In the genomic region with DNA sequence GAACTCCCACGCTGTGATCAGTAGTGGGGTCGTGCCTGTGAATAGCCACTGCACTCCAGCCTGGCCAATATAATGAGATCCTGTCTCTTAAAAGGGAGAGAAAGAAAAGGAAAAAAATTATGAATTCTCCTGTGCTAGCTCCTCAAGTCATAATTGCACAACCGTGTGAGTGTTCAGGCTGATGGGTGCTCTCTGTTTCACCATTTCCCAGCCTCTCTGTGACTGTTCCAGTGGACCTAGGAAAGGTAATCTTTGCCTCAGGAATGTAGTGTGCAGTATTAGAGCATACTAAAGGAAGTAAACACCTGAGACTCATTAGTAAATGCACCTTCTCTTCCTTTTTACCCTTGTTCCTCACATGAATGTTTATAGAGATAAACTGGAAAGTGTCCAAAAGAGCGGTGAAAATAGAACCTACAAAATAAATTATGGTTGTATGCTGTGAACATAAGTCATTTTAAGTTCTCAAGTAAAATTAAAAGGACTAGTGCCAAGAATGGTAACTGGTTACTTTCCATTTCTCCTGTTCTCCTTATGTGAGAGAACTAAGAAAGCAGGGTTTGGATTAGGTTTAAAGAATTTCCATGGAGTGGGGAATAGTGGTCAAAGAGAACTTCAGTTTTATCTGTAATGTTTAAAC, we compare ENCODE assay signal across 17 cellular contexts. TPM values are rescaled to one million over a fixed set of nuclear protein-coding genes. Genes with fewer than 3 reads are reported as not detected.
DNase-seq lines count a peak whose midpoint lies in the region; ATAC-seq, FAIRE-seq and TF ChIP-seq lines count a peak whose summit lies in the region.
"Had no signal": no experiment of that assay in that cellular context is flagged by ENCODE, and none has a peak within 500 bp of the region (broad histone marks: within the 10 kb centered on the region; RNA-seq: fewer than 3 reads in every experiment).

No MANE protein-coding gene starts in this region.

- peak; percentile 76 for DNase-seq in amniotic epithelial cell (ENCODE audit: low read depth)
- DNase-seq in foreskin keratinocyte = peak; percentile 53 to 75
- DNase-seq in stomach = no peak
- DNase-seq in HEK293T (ENCODE audit: extremely low spot score) = no peak
- DNase-seq in H54 (ENCODE audit: insufficient read length, low spot score) = no peak
- DNase-seq in NCI-H2227 (lab: John Stamatoyannopoulos, UW; ENCODE audit: unreplicated experiment) = no peak
- DNase-seq: activated CD4-positive, alpha-beta T cell treated with anti-CD3 and anti-CD28 coated beads for 4 hours; activated T-cell treated with anti-CD3 and anti-CD28 coated beads for 4 hours; hippocampal formation; NCI-H1048; stimulated activated CD4-positive, alpha-beta T cell treated with anti-CD3 and anti-CD28 coated beads, Interleukin-1b, Interleukin-23, amount 100 ng/mL, for 48 hours had no signal

- no peak overlapping the region for H3K4me3 ChIP-seq in HEK293 (ENCODE audit: low read depth, low read length)
- no peak overlapping the region for H3K4me3 ChIP-seq in stomach
- H3K4me3 ChIP-seq: right atrium auricular region had no signal

- H3K9me3 ChIP-seq in HEK293 (ENCODE audit: control insufficient read depth, insufficient read depth, low read depth, low read length) (no peaks in the 10 kb centered on the region), stomach (no peaks in the 10 kb centered on the region)
- H3K9me3 ChIP-seq: right atrium auricular region had no signal

- no peak overlapping the region for H3K27ac ChIP-seq in HEK293 (ENCODE audit: extremely low read depth, low read depth, low read length)
- H3K27ac ChIP-seq in foreskin keratinocyte = no peak overlapping the region
- H3K27ac ChIP-seq in stomach = peak overlapping the region in 3 of 5 donors; percentile 1 to 61 (median 49)
- H3K27ac ChIP-seq: right atrium auricular region had no signal

- no peak for FAIRE-seq in H54 (lab: Jason Lieb, UNC)
- FAIRE-seq: endothelial cell of umbilical vein had no signal

- TF ChIP-seq EP300 in stomach (IDR thresholded peaks at IDR 0.05) = no peak

- no peaks in the 10 kb centered on the region for H3K36me3 ChIP-seq in HEK293 (ENCODE audit: control insufficient read depth in 2 of 2, insufficient read depth in 1 of 2, low read length in 2 of 2)
- H3K36me3 ChIP-seq in stomach = no peaks in the 10 kb centered on the region
- H3K36me3 ChIP-seq: right atrium auricular region had no signal

- CTCF ChIA-PET in HEK293 (lab: Yijun Ruan, JAX) (interaction anchor here (1.3 kb wide), 1 partner anchor 125 kb away, joined by 6 read pairs; no protein-coding TSS in a partner anchor), HEK293T (lab: Yijun Ruan, JAX) (no interaction called here)

- POLR2A ChIA-PET in HEK293 (lab: Yijun Ruan, JAX) = no interaction called here
- POLR2A ChIA-PET in HEK293T (lab: Yijun Ruan, JAX) = no interaction called here

- ATAC-seq in foreskin keratinocyte (peak; percentile 63), HG02981 (IDR thresholded peaks at IDR 0.05; ENCODE audit: unreplicated experiment) (no peak)
- ATAC-seq: natural killer cell treated with Interleukin-12 subunit alpha and Interleukin-12 subunit beta and Interleukin-15 and Interleukin-18, amount 100 ng/mL, for 72 hours; Right ventricle myocardium inferior had no signal

- no peaks in the 10 kb centered on the region for H3K27me3 ChIP-seq in foreskin keratinocyte
- no peaks in the 10 kb centered on the region for H3K27me3 ChIP-seq in stomach
- H3K27me3 ChIP-seq: right atrium auricular region had no signal

- H3K4me1 ChIP-seq in HEK293 (ENCODE audit: control insufficient read depth, insufficient read depth, low read length) (peaks cover 25% of the 10 kb centered on the region), foreskin keratinocyte (peaks cover 31% of the 10 kb centered on the region), stomach (peaks cover 0 to 28% (median 17%) of the 10 kb centered on the region in 4 donors)

- TF ChIP-seq CTCF in HEK293 (tag by site-specific recombination; IDR thresholded peaks at IDR 0.05) = no peak
- TF ChIP-seq CTCF in foreskin keratinocyte (conservative IDR thresholded peaks at IDR 0.05) = no peak
- no peak for TF ChIP-seq CTCF in stomach (IDR thresholded peaks at IDR 0.05)

- intact Hi-C loops in stomach (cut with DNase I; ENCODE audit: low total_unique reads) = no loop called here

- no peak for TF ChIP-seq POLR2A in stomach (IDR thresholded peaks at IDR 0.05)
- no peak for TF ChIP-seq POLR2A in H54 (IDR thresholded peaks at IDR 0.05; ENCODE audit: low read depth, low read length)

- 43 to 73% (median 66%) methylated on average over 4 of the region's 4 CpGs for WGBS in stomach, 5 donors

TF ChIP-seq in HEK293, 187 proteins besides CTCF, POLR2A, EP300 and RAD21:
- TF ChIP-seq, protein P1, sequence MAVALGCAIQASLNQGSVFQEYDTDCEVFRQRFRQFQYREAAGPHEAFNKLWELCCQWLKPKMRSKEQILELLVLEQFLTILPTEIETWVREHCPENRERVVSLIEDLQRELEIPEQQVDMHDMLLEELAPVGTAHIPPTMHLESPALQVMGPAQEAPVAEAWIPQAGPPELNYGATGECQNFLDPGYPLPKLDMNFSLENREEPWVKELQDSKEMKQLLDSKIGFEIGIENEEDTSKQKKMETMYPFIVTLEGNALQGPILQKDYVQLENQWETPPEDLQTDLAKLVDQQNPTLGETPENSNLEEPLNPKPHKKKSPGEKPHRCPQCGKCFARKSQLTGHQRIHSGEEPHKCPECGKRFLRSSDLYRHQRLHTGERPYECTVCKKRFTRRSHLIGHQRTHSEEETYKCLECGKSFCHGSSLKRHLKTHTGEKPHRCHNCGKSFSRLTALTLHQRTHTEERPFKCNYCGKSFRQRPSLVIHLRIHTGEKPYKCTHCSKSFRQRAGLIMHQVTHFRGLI (tag by site-specific recombination; IDR thresholded peaks at IDR 0.05) = no peak
- peak; percentile 38; the same call in 1 of the 2 replicates for TF ChIP-seq ZBTB17 (tag by site-specific recombination; IDR thresholded peaks at IDR 0.05)
- TF ChIP-seq, protein P2, sequence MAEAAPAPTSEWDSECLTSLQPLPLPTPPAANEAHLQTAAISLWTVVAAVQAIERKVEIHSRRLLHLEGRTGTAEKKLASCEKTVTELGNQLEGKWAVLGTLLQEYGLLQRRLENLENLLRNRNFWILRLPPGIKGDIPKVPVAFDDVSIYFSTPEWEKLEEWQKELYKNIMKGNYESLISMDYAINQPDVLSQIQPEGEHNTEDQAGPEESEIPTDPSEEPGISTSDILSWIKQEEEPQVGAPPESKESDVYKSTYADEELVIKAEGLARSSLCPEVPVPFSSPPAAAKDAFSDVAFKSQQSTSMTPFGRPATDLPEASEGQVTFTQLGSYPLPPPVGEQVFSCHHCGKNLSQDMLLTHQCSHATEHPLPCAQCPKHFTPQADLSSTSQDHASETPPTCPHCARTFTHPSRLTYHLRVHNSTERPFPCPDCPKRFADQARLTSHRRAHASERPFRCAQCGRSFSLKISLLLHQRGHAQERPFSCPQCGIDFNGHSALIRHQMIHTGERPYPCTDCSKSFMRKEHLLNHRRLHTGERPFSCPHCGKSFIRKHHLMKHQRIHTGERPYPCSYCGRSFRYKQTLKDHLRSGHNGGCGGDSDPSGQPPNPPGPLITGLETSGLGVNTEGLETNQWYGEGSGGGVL (tag by site-specific recombination; IDR thresholded peaks at IDR 0.05) = no peak

TF ChIP-seq in HEK293T, 16 proteins besides CTCF, POLR2A, EP300 and RAD21:
- TF ChIP-seq ELF4 (IDR thresholded peaks at IDR 0.05) = no peak
- no peak for TF ChIP-seq ZNF384 (IDR thresholded peaks at IDR 0.05)
- no peak for TF ChIP-seq NFRKB (IDR thresholded peaks at IDR 0.05)
- no peak for TF ChIP-seq L3MBTL2 (conservative IDR thresholded peaks at IDR 0.05)
- TF ChIP-seq FOXA1 (IDR thresholded peaks at IDR 0.05) = no peak

RNA-seq across cellular contexts. Expression of a gene that starts 42.7 kb away (rescaled TPM):
- total RNA-seq in foreskin keratinocyte (25.9 and 27.5 TPM in 2 replicates), stomach (10 to 100 TPM; 15.4 to 25.7 (median 20.3) TPM)
- polyA plus RNA-seq in foreskin keratinocyte (14.1 and 16.6 TPM in 2 replicates), stomach (1 to 10 TPM; 4.6 to 8.7 (median 4.9) TPM)

Comparison
In these comparisons a context has a peak if more than half of its experiments do, and no peak if none do; other contexts are left out.
1. H3K27ac ChIP-seq: peak in stomach (3 of 5); none in HEK293 (single experiment) and foreskin keratinocyte (single experiment).
2. DNase-seq: peak in amniotic epithelial cell (single experiment) and foreskin keratinocyte (2 of 2); none in stomach (single experiment), HEK293T (single experiment), H54 (single experiment) and NCI-H2227 (single experiment).